In genomic region chr11:44285756-44286155, GRCh38 we compare ENCODE assay signal across 2 cellular contexts.
TF ChIP-seq lines count a peak whose summit lies in the region.

No MANE protein-coding gene starts in this region.

TF ChIP-seq in SK-N-SH, 30 proteins besides CTCF, POLR2A, EP300 and RAD21:
- TF ChIP-seq POLR2AphosphoS5 (IDR thresholded peaks at IDR 0.05; ENCODE audit: low read depth, low read length) (no peak), GABPA (IDR thresholded peaks at IDR 0.05; ENCODE audit: low read depth) (no peak)
TF ChIP-seq in SK-N-SH: peak in this region for 0.

TF ChIP-seq in HepG2, 621 proteins besides CTCF, POLR2A, EP300 and RAD21:
- TF ChIP-seq ZNF3 (CRISPR knock-in tag; IDR thresholded peaks at IDR 0.05) (no peak), NONO (IDR thresholded peaks at IDR 0.05) (no peak), NONO (CRISPR knock-in tag; conservative IDR thresholded peaks at IDR 0.05) (no peak), ZNF772 (CRISPR knock-in tag; IDR thresholded peaks at IDR 0.05) (no peak), PAF1 (CRISPR knock-in tag; IDR thresholded peaks at IDR 0.05) (no peak), DZIP1 (CRISPR knock-in tag; IDR thresholded peaks at IDR 0.05) (no peak), PAX8 (CRISPR knock-in tag; IDR thresholded peaks at IDR 0.05; ENCODE audit: borderline replicate concordance) (no peak), SP140L (CRISPR knock-in tag; IDR thresholded peaks at IDR 0.05; ENCODE audit: borderline replicate concordance) (no peak)
